ENCODE assay signal across 8 cellular contexts in the genomic region with DNA sequence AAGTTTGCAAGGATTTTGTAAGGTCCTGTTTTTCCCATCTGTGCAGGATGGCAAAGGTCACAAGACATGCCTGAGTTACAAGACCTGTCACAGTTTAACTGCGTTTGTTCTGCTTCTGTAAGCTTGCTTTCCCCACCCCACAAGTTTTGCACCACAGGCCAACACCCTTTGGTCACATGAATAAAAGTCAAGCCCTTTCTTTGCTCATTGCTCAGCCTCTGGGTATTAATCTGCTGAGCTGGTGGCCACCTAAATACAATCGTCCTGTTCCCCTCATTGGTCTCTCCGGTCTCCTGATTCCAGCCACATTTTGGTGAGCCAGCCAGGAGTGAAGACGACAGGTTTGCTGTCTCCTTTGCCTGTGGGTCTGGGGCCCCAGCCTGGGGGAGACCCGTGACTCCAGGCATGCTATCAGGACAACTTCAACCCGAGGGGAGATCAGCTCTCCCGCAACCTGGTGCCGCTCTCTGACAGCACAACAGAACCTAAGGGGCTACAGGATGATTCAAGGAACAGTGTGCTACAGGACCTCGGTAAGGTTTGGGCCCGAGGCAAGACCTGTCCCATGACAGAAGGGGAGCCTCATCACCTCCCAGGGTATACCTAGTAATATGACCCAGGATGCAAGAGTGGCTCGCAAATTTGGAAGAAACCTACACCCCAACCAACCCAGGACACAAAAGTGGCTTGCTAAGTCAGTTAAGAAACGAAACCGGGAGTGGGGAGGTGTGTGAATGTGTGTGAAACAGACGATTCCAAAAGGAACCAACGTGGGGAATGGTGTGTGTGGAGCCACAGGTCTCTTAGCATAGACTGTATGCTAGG.
DNase-seq lines count a peak whose midpoint lies in the region; ATAC-seq, FAIRE-seq and TF ChIP-seq lines count a peak whose summit lies in the region.

No MANE protein-coding gene starts in this region.

- H3K4me1 Mint-ChIP-seq in activated naive CD4-positive, alpha-beta T cell treated with anti-CD3 and anti-CD28 coated beads, Interleukin-2, amount 50 U/mL, for 24 hours = peaks cover 60% of the 10 kb centered on the region
- peaks cover 0 to 71% (median 23%) of the 10 kb centered on the region in 7 donors for H3K4me1 Mint-ChIP-seq in naive thymus-derived CD4-positive, alpha-beta T cell
- no peaks in the 10 kb centered on the region for H3K4me1 Mint-ChIP-seq in mesothelial cell of epicardium

- no peaks in the 10 kb centered on the region for H3K27me3 ChIP-seq in naive thymus-derived CD4-positive, alpha-beta T cell (ENCODE audit: control insufficient read depth in 2 of 2, insufficient read depth in 2 of 2, low read length in 2 of 2)
- H3K27me3 ChIP-seq in breast epithelium = no peaks in the 10 kb centered on the region
- H3K27me3 ChIP-seq in dorsolateral prefrontal cortex = no peaks in the 10 kb centered on the region

- peak overlapping the region; percentile 85 for H3K27ac Mint-ChIP-seq in activated naive CD4-positive, alpha-beta T cell treated with anti-CD3 and anti-CD28 coated beads, Interleukin-2, amount 50 U/mL, for 24 hours
- H3K27ac Mint-ChIP-seq in naive thymus-derived CD4-positive, alpha-beta T cell = peak overlapping the region in 5 of 9 donors; percentile 94 to 98 (median 97)
- H3K27ac Mint-ChIP-seq in mesothelial cell of epicardium = no peak overlapping the region

- DNase-seq in GM18507 (ENCODE audit: extremely low spot score, insufficient read length, low read depth) (no peak), breast epithelium (ENCODE audit: low spot score in 2 of 2) (no peak), mesothelial cell of epicardium (ENCODE audit: low spot score in 2 of 2, unreplicated experiment in 2 of 2) (no peak), dorsolateral prefrontal cortex (no peak)
- peak in 3 of 9 donors; percentile 2 to 22 (median 9) for DNase-seq in naive thymus-derived CD4-positive, alpha-beta T cell

- TF ChIP-seq POLR2A in breast epithelium (IDR thresholded peaks at IDR 0.05) = no peak

- TF ChIP-seq CTCF in breast epithelium (IDR thresholded peaks at IDR 0.05) (no peak), mesothelial cell of epicardium (IDR thresholded peaks at IDR 0.05; ENCODE audit: unreplicated experiment) (no peak), dorsolateral prefrontal cortex (IDR thresholded peaks at IDR 0.05 in 54 of 56, conservative IDR thresholded peaks at IDR 0.05 in 2 of 56; ENCODE audit: low read depth in 1 of 56, partially characterized antibody in 56 of 56) (no peak)

- no peaks in the 10 kb centered on the region for H3K36me3 ChIP-seq in naive thymus-derived CD4-positive, alpha-beta T cell (ENCODE audit: control insufficient read depth in 2 of 3, insufficient read depth in 3 of 3, low read length in 3 of 3)
- H3K36me3 ChIP-seq in breast epithelium = no peaks in the 10 kb centered on the region

- peak; percentile 85 for FAIRE-seq in GM18507 (lab: Jason Lieb, UNC)

- H3K4me3 ChIP-seq in naive thymus-derived CD4-positive, alpha-beta T cell (ENCODE audit: low read length) = peak overlapping the region; percentile 68
- H3K4me3 ChIP-seq in breast epithelium = peak overlapping the region in 1 of 3 donors; percentile 47
- H3K4me3 ChIP-seq in dorsolateral prefrontal cortex = peak overlapping the region in 12 of 59 donors; percentile 24 to 67 (median 54)

- H3K4me3 Mint-ChIP-seq in activated naive CD4-positive, alpha-beta T cell treated with anti-CD3 and anti-CD28 coated beads, Interleukin-2, amount 50 U/mL, for 24 hours = peak overlapping the region; percentile 88
- peak overlapping the region in 5 of 10 donors; percentile 90 to 98 (median 93) for H3K4me3 Mint-ChIP-seq in naive thymus-derived CD4-positive, alpha-beta T cell
- H3K4me3 Mint-ChIP-seq in mesothelial cell of epicardium = no peak overlapping the region

- no peaks in the 10 kb centered on the region for H3K36me3 Mint-ChIP-seq in activated naive CD4-positive, alpha-beta T cell treated with anti-CD3 and anti-CD28 coated beads, Interleukin-2, amount 50 U/mL, for 24 hours
- peaks cover 0 to 13% (median 0%) of the 10 kb centered on the region in 5 donors for H3K36me3 Mint-ChIP-seq in naive thymus-derived CD4-positive, alpha-beta T cell
- no peaks in the 10 kb centered on the region for H3K36me3 Mint-ChIP-seq in mesothelial cell of epicardium

- CTCF ChIA-PET in naive thymus-derived CD4-positive, alpha-beta T cell (lab: Charles Lee) = no interaction called here

- POLR2A ChIA-PET in naive thymus-derived CD4-positive, alpha-beta T cell (lab: Charles Lee) = interaction anchor here (1.0 to 2.9 kb wide), 2 partner anchors 10 to 66 kb away, joined by 3 to 10 read pairs; no protein-coding TSS in a partner anchor

- H3K27ac ChIP-seq in naive thymus-derived CD4-positive, alpha-beta T cell (ENCODE audit: low read depth, low read length) = peak overlapping the region; percentile 76
- H3K27ac ChIP-seq in breast epithelium (no peak overlapping the region), dorsolateral prefrontal cortex (peak overlapping the region in 9 of 59 donors; percentile 19 to 75 (median 59))

- H3K9me3 Mint-ChIP-seq in activated naive CD4-positive, alpha-beta T cell treated with anti-CD3 and anti-CD28 coated beads, Interleukin-2, amount 50 U/mL, for 24 hours = no peaks in the 10 kb centered on the region
- no peaks in the 10 kb centered on the region for H3K9me3 Mint-ChIP-seq in naive thymus-derived CD4-positive, alpha-beta T cell
- no peaks in the 10 kb centered on the region for H3K9me3 Mint-ChIP-seq in mesothelial cell of epicardium

- H3K27me3 Mint-ChIP-seq in activated naive CD4-positive, alpha-beta T cell treated with anti-CD3 and anti-CD28 coated beads, Interleukin-2, amount 50 U/mL, for 24 hours = no peaks in the 10 kb centered on the region
- H3K27me3 Mint-ChIP-seq in naive thymus-derived CD4-positive, alpha-beta T cell = no peaks in the 10 kb centered on the region
- no peaks in the 10 kb centered on the region for H3K27me3 Mint-ChIP-seq in mesothelial cell of epicardium (ENCODE audit: low read depth)

- H3K4me1 ChIP-seq in naive thymus-derived CD4-positive, alpha-beta T cell (ENCODE audit: control insufficient read depth in 2 of 2, insufficient read depth in 2 of 2, low read length in 2 of 2) = peaks cover 21 to 29% of the 10 kb centered on the region in 2 donors
- no peaks in the 10 kb centered on the region for H3K4me1 ChIP-seq in breast epithelium

- H3K9me3 ChIP-seq in naive thymus-derived CD4-positive, alpha-beta T cell (ENCODE audit: control insufficient read depth in 2 of 3, low read length in 3 of 3) = no peaks in the 10 kb centered on the region
- H3K9me3 ChIP-seq in breast epithelium = no peaks in the 10 kb centered on the region

- ATAC-seq in HG03460 (IDR thresholded peaks at IDR 0.05; ENCODE audit: unreplicated experiment) (peak; percentile 68), HG02763 (IDR thresholded peaks at IDR 0.05; ENCODE audit: unreplicated experiment) (no peak)
- peak; percentile 62 for ATAC-seq in naive thymus-derived CD4-positive, alpha-beta T cell

- intact Hi-C loops in naive thymus-derived CD4-positive, alpha-beta T cell (cut with micrococcal nuclease) = loop anchor here (1.0 to 5.0 kb wide), 5 partner anchors 16 to 161 kb away; partner anchors contain the start of gene RPS4Y1 (in 1 of the 2)
- intact Hi-C loops in breast epithelium (cut with DNase I; ENCODE audit: low total_unique reads) (no loop called here), dorsolateral prefrontal cortex (cut with DNase I) (no loop called here)

Comparison
In these comparisons a context has a peak if more than half of its experiments do, and no peak if none do; other contexts are left out.
1. intact Hi-C loops: an anchor here in naive thymus-derived CD4-positive, alpha-beta T cell (1.0 to 5.0 kb wide); none called in breast epithelium and dorsolateral prefrontal cortex.